Comparison of ENCODE assay signal across 8 cellular contexts in the genomic region with DNA sequence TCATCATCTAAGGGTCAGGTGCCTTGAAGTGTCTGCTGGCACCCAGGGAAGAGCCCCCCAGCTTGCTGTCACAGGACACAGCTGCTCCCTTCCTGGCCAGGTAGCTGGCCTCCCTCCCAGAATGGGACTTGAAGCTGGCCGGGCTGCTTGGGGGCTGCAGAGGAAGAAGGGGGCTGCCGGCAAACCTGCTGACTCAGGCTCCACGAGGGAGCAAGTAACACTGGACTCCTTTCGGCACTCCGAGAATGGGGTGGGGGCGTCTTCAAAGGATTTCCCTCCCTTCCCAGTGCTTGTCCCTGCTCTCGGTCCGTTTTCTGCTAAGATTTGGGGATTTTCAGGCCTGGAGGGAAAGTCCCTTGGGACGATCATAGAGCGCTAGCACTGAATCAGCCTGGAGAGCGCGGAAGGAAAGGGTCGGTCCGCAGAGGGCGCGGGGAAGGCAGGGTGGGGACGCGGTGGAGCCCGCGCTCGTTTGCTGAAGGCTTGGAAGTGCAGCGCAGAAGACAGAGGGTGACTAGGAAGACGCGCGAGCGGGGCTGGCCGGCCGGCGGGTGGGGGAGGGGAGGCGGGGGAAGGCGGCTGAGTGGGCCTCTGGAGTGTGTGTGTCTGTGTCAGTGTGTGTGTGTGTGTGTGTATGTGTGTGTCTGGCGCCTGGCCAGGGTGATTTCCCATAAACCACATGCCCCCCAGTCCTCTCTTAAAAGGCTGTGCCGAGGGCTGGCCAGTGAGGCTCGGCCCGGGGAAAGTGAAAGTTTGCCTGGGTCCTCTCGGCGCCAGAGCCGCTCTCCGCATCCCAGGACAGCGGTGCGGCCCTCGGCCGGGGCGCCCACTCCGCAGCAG. TPM values are rescaled to one million over a fixed set of nuclear protein-coding genes. Genes with fewer than 3 reads are reported as not detected.
DNase-seq lines count a peak whose midpoint lies in the region; ATAC-seq and TF ChIP-seq lines count a peak whose summit lies in the region.

TSS of gene CSF1 (plus strand) at position 727 of the 840 bp plus-strand sequence. CDS start 175 bp downstream, outside the sequence.

- peaks cover 44% of the 10 kb centered on the region for H3K79me2 ChIP-seq in osteoblast (ENCODE audit: insufficient read depth, low read length)

- peak within 1 kb of the TSS; percentile 94 for H3K4me2 ChIP-seq in osteoblast (ENCODE audit: insufficient read depth, low read length)

- peaks cover 55 to 70% (median 60%) of the 10 kb centered on the region in 3 donors for H3K27me3 Mint-ChIP-seq in CD14-positive monocyte (ENCODE audit: low read depth in 3 of 3)
- H3K27me3 Mint-ChIP-seq in T-cell: peaks cover 0 to 12% of the 10 kb centered on the region in 2 donors

- CTCF ChIA-PET in HEK293 (lab: Yijun Ruan, JAX): interaction anchor here (0.6 to 2.3 kb wide), 2 partner anchors 35 to 74 kb away, joined by 3 to 7 read pairs; partner anchors contain the start of gene AHCYL1
- CTCF ChIA-PET in T-cell (lab: Charles Lee): interaction anchor here in 1 of 2 donors (0.5 kb wide), 1 partner anchor 266 kb away, joined by 4 read pairs; no protein-coding TSS in a partner anchor

- H3K4me3 ChIP-seq in HEK293 (ENCODE audit: low read depth, low read length) (peak within 1 kb of the TSS; percentile 72), osteoblast (ENCODE audit: insufficient read depth, low read length) (peak within 1 kb of the TSS; percentile 97), thoracic aorta (peak within 1 kb of the TSS; percentile 82)

- POLR2A ChIA-PET in HEK293 (lab: Yijun Ruan, JAX) (no interaction called here), T-cell (lab: Charles Lee) (interaction anchor here in 1 of 2 donors (0.5 kb wide), 1 partner anchor 49 kb away, joined by 5 read pairs; no protein-coding TSS in a partner anchor)

- H3K4me1 ChIP-seq in HEK293 (ENCODE audit: control insufficient read depth, insufficient read depth, low read length) (peaks cover 3% of the 10 kb centered on the region; the same call in 1 of the 2 replicates), osteoblast (ENCODE audit: insufficient read depth, low read length) (peaks cover 29% of the 10 kb centered on the region), thoracic aorta (ENCODE audit: control insufficient read depth in 1 of 2, low read depth in 2 of 2) (peaks cover 19 to 50% of the 10 kb centered on the region in 2 donors)

- H3K4me3 Mint-ChIP-seq in CD14-positive monocyte (peak within 1 kb of the TSS; percentile 89 to 92), T-cell (peak within 1 kb of the TSS; percentile 72 to 88 (median 85))

- H3K27me3 ChIP-seq in osteoblast (ENCODE audit: insufficient read depth, low read length): no peaks in the 10 kb centered on the region
- no peaks in the 10 kb centered on the region for H3K27me3 ChIP-seq in thoracic aorta (replicated peaks; ENCODE audit: insufficient read depth)

- DNase-seq in CD14-positive monocyte (ENCODE audit: low spot score) (peak; percentile 80), T-cell (peak; percentile 4 to 58 (median 40)), head of caudate nucleus (peak; percentile 40 to 92 (median 78)), osteoblast (ENCODE audit: insufficient read length, low spot score, missing footprints) (peak; percentile 96), thoracic aorta (ENCODE audit: low spot score) (peak; percentile 55)
- DNase-seq in activated naive CD8-positive, alpha-beta T cell treated with anti-CD3 and anti-CD28 coated beads, Interleukin-2, amount 50 U/mL, for 16 hours (ENCODE audit: low read depth, low spot score): peak; percentile 41

- H2AFZ ChIP-seq in osteoblast (ENCODE audit: low read length): peak within 1 kb of the TSS; percentile 73

- peaks cover 36% of the 10 kb centered on the region for H4K20me1 ChIP-seq in osteoblast (ENCODE audit: insufficient read depth, low read length)

- peaks cover 0 to 20% of the 10 kb centered on the region in 2 experiments; a peak in 1 of 3 replicates for H3K36me3 ChIP-seq in HEK293 (ENCODE audit: control insufficient read depth in 2 of 2, insufficient read depth in 1 of 2, low read length in 2 of 2)
- peaks cover 18% of the 10 kb centered on the region for H3K36me3 ChIP-seq in osteoblast (ENCODE audit: insufficient read depth, low read length)
- no peaks in the 10 kb centered on the region for H3K36me3 ChIP-seq in thoracic aorta

- no peaks in the 10 kb centered on the region for H3K9me3 ChIP-seq in HEK293 (ENCODE audit: control insufficient read depth, insufficient read depth, low read depth, low read length)
- no peaks in the 10 kb centered on the region for H3K9me3 ChIP-seq in osteoblast (ENCODE audit: low read depth, low read length)
- no peaks in the 10 kb centered on the region for H3K9me3 ChIP-seq in thoracic aorta

- H3K4me1 Mint-ChIP-seq in CD14-positive monocyte: peaks cover 33% of the 10 kb centered on the region
- peaks cover 67 to 71% (median 69%) of the 10 kb centered on the region in 3 donors for H3K4me1 Mint-ChIP-seq in T-cell

- intact Hi-C loops in CD14-positive monocyte (cut with micrococcal nuclease): loop anchor here (2.0 to 10.0 kb wide), 4 partner anchors 14 to 74 kb away; partner anchors contain the start of gene AHCYL1 (in 1 of the 2)
- intact Hi-C loops in head of caudate nucleus (cut with DNase I): loop anchor here (10.0 kb wide), 2 partner anchors 74 to 116 kb away; partner anchors contain the start of gene AHCYL1

- peaks cover 0 to 9% (median 4%) of the 10 kb centered on the region in 7 donors for H3K9me3 Mint-ChIP-seq in CD14-positive monocyte
- no peaks in the 10 kb centered on the region for H3K9me3 Mint-ChIP-seq in T-cell

- ATAC-seq in T-cell (replicated peaks in 1 of 4) (peak; percentile 39 to 63 (median 48)), thoracic aorta (ENCODE audit: insufficient number of reproducible peaks, low FRiP score, low read depth) (peak; percentile 53), GM18868 (IDR thresholded peaks at IDR 0.05; ENCODE audit: unreplicated experiment) (no peak)

- TF ChIP-seq CTCF in CD14-positive monocyte (IDR thresholded peaks at IDR 0.05) (no peak), HEK293 (tag by site-specific recombination; IDR thresholded peaks at IDR 0.05) (peak; percentile 26; the same call in 1 of the 2 replicates), osteoblast (IDR thresholded peaks at IDR 0.05; ENCODE audit: extremely low read depth, low read depth, low read length) (no peak), thoracic aorta (IDR thresholded peaks at IDR 0.05) (no peak)

- H3K36me3 Mint-ChIP-seq in CD14-positive monocyte (peaks cover 5 to 24% of the 10 kb centered on the region in 2 donors), T-cell (no peaks in the 10 kb centered on the region)

- peak within 1 kb of the TSS; percentile 36 to 87 (median 79) for H3K27ac Mint-ChIP-seq in CD14-positive monocyte
- peak within 1 kb of the TSS; percentile 82 to 91 for H3K27ac Mint-ChIP-seq in T-cell

- H3K27ac ChIP-seq in HEK293 (ENCODE audit: extremely low read depth, low read depth, low read length): peak within 1 kb of the TSS; percentile 82; the same call in 1 of the 2 replicates
- peak within 1 kb of the TSS; percentile 63 for H3K27ac ChIP-seq in osteoblast (ENCODE audit: low read depth, low read length)
- H3K27ac ChIP-seq in thoracic aorta: peak within 1 kb of the TSS; percentile 63 to 70

TF ChIP-seq in HEK293, 187 proteins besides CTCF, POLR2A, EP300 and RAD21 (continues in another document):
- no peak for TF ChIP-seq ZNF677 (tag by site-specific recombination; IDR thresholded peaks at IDR 0.05)
- peak; percentile 57 for TF ChIP-seq ZBTB8A (tag by site-specific recombination; IDR thresholded peaks at IDR 0.05)
- peak; percentile 78 for TF ChIP-seq ZNF660 (tag by site-specific recombination; IDR thresholded peaks at IDR 0.05)
- TF ChIP-seq ZSCAN4 (tag by site-specific recombination; IDR thresholded peaks at IDR 0.05): peak; percentile 97
- TF ChIP-seq SCRT2 (tag by site-specific recombination; IDR thresholded peaks at IDR 0.05): no peak
- no peak for TF ChIP-seq ZNF211 (tag by site-specific recombination; IDR thresholded peaks at IDR 0.05; ENCODE audit: low read depth)
- TF ChIP-seq INSM2 (tag by site-specific recombination; IDR thresholded peaks at IDR 0.05): peak; percentile 42; the same call in 1 of the 2 replicates
- TF ChIP-seq, protein P1, sequence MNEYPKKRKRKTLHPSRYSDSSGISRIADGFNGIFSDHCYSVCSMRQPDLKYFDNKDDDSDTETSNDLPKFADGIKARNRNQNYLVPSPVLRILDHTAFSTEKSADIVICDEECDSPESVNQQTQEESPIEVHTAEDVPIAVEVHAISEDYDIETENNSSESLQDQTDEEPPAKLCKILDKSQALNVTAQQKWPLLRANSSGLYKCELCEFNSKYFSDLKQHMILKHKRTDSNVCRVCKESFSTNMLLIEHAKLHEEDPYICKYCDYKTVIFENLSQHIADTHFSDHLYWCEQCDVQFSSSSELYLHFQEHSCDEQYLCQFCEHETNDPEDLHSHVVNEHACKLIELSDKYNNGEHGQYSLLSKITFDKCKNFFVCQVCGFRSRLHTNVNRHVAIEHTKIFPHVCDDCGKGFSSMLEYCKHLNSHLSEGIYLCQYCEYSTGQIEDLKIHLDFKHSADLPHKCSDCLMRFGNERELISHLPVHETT (tag by site-specific recombination; IDR thresholded peaks at IDR 0.05): peak; percentile 82
- peak; percentile 55; the same call in 1 of the 2 replicates for TF ChIP-seq PRDM1 (tag by site-specific recombination; IDR thresholded peaks at IDR 0.05)

RNA-seq across cellular contexts. Expression of gene CSF1, which starts in this region (rescaled TPM):
- under 1 TPM; 0.11 to 0.38 TPM for polyA plus RNA-seq in CD14-positive monocyte
- total RNA-seq in T-cell (1 to 10 TPM; 4.8 to 9.5 (median 8.3) TPM), osteoblast (38.0 and 53.9 TPM in 2 replicates), thoracic aorta (100 to 1,000 TPM; 146 to 171 TPM)

Comparison
In these comparisons a context has a peak if more than half of its experiments do, and no peak if none do; other contexts are left out.
1. Peak in DNase-seq in CD14-positive monocyte; RNA of the gene not detected or under 1 TPM.
2. DNase-seq: peak in every context shown above with its lines; median percentile 96 in osteoblast; 80 in CD14-positive monocyte; 78 in head of caudate nucleus; 55 in thoracic aorta; 41 in activated naive CD8-positive, alpha-beta T cell treated with anti-CD3 and anti-CD28 coated beads, Interleukin-2, amount 50 U/mL, for 16 hours; 40 in T-cell.